In the genomic region with DNA sequence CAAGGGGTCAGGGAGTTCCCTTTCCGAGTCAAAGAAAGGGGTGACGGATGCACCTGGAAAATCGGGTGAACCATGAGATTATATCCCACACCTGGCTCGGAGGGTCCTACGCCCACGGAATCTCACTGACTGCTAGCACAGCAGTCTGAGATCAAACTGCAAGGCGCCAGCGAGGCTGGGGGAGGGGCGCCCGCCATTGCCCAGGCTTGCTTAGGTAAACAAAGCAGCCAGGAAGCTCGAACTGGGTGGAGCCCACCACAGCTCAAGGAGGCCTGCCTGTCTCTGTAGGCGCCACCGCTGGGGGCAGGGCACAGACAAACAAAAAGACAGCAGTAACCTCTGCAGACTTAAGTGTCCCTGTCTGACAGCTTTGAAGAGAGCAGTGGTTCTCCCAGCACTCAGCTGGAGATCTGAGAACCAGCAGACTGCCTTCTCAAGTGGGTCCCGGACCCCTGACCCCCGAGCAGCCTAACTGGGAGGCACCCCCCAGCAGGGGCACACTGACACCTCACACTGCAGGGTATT, we compare ENCODE assay signal across 2 cellular contexts. TPM values are rescaled to one million over a fixed set of nuclear protein-coding genes. Genes with fewer than 3 reads are reported as not detected.
"Had no signal": no experiment of that assay in that cellular context is flagged by ENCODE, and none has a peak within 500 bp of the region (broad histone marks: within the 10 kb centered on the region; RNA-seq: fewer than 3 reads in every experiment).

No MANE protein-coding gene starts in this region.

RNA-seq across cellular contexts. Expression of a gene that starts 25.3 kb away (rescaled TPM):
- total RNA-seq: mononuclear cell had no signal
- polyA plus RNA-seq: naive thymus-derived CD4-positive, alpha-beta T cell had no signal
